ENCODE assay signal across 20 cellular contexts in genomic region chr22:41429946-41430332, GRCh38. TPM values are rescaled to one million over a fixed set of nuclear protein-coding genes. Genes with fewer than 3 reads are reported as not detected.
A peak's percentile ranks its signal among the peaks of the same experiment; 100 is the strongest.
DNase-seq lines count a peak whose midpoint lies in the region; ATAC-seq and TF ChIP-seq lines count a peak whose summit lies in the region.
"Had no signal": no experiment of that assay in that cellular context is flagged by ENCODE, and none has a peak within 500 bp of the region (broad histone marks: within the 10 kb centered on the region; RNA-seq: fewer than 3 reads in every experiment).

No MANE protein-coding gene starts in this region.

- no TSS peak for BruUV-seq in PC-3 (replicated peaks; lab: Mats Ljungman, UMichigan)

- H3K36me3 ChIP-seq in subcutaneous abdominal adipose tissue (ENCODE audit: control insufficient read depth in 5 of 5, insufficient read depth in 5 of 5, low read length in 5 of 5) (peaks cover 0 to 56% (median 28%) of the 10 kb centered on the region in 5 donors), PC-3 (ENCODE audit: low read depth, low read length) (no peaks in the 10 kb centered on the region; the same call in 1 of the 2 replicates)

- intact Hi-C loops in PC-3 (cut with micrococcal nuclease), result no loop called here

- POLR2A ChIA-PET in WTC11 (lab: Charles Lee) (no interaction called here), PC-3 (lab: Charles Lee; ENCODE audit: unreplicated experiment) (no interaction called here)

- H4K20me1 ChIP-seq in PC-3 (ENCODE audit: low read length), result no peaks in the 10 kb centered on the region

- no peaks in the 10 kb centered on the region for H3K9me2 ChIP-seq in PC-3 (replicated peaks; ENCODE audit: low read length)

- ATAC-seq in WTC11, result no peak
- ATAC-seq in PC-3, result no peak
- ATAC-seq: CD8-positive, alpha-beta T cell; HCT116 had no signal

- H3K4me3 Mint-ChIP-seq in WTC11 (no peak overlapping the region), nephron progenitor cell (no peak overlapping the region)
- H3K4me3 Mint-ChIP-seq: CD8-positive, alpha-beta T cell had no signal

- H3F3A ChIP-seq in PC-3 (ENCODE audit: low read length, unreplicated experiment), result no peaks in the 10 kb centered on the region

- DNase-seq in WTC11 (ENCODE audit: low spot score) (no peak), caudate nucleus (lab: John Stamatoyannopoulos, UW) (no peak), nephron progenitor cell (no peak), NCI-H2196 (lab: John Stamatoyannopoulos, UW; ENCODE audit: unreplicated experiment) (no peak), UCSD-AML1 (lab: John Stamatoyannopoulos, UW; ENCODE audit: unreplicated experiment) (no peak), PC-3 (no peak)
- DNase-seq in stimulated activated CD4-positive, alpha-beta T cell treated with anti-CD3 and anti-CD28 coated beads, Interleukin-1b, Interleukin-23, amount 100 ng/mL, for 48 hours, result no peak
- DNase-seq: Caco-2; CD8-positive, alpha-beta T cell; NCI-H1092 treated with DMSO at 0.1 percent for 48 hours; NCI-H1436 treated with DMSO at 0.1 percent for 48 hours; NCI-H1930; NCI-H2107; NCI-H2227 treated with DMSO at 0.1 percent for 48 hours; NCI-H526 treated with DMSO at 0.1 percent for 48 hours; RPMI8226; SHP77 had no signal

- H3K27ac Mint-ChIP-seq in WTC11, result 0 out of 2 replicates have a peak overlapping the region, but pooled peaks have one; percentile 36
- H3K27ac Mint-ChIP-seq in nephron progenitor cell, result peak overlapping the region; percentile 90
- H3K27ac Mint-ChIP-seq: CD8-positive, alpha-beta T cell had no signal

- peaks cover 2% of the 10 kb centered on the region; the same call in 1 of the 2 replicates for H3K36me3 Mint-ChIP-seq in WTC11
- H3K36me3 Mint-ChIP-seq in nephron progenitor cell (ENCODE audit: low read depth), result peaks cover 51% of the 10 kb centered on the region

- H3K9me3 Mint-ChIP-seq in WTC11 (no peaks in the 10 kb centered on the region), nephron progenitor cell (no peaks in the 10 kb centered on the region)
- H3K9me3 Mint-ChIP-seq: CD8-positive, alpha-beta T cell had no signal

- H3K9me3 ChIP-seq in subcutaneous abdominal adipose tissue (ENCODE audit: control insufficient read depth in 5 of 5, low read length in 5 of 5), result no peaks in the 10 kb centered on the region
- H3K9me3 ChIP-seq in PC-3 (ENCODE audit: low read length), result no peaks in the 10 kb centered on the region
- H3K9me3 ChIP-seq: Caco-2 had no signal

- H3K4me3 ChIP-seq in subcutaneous abdominal adipose tissue (ENCODE audit: low read depth in 1 of 5, low read length in 5 of 5) (no peak overlapping the region), PC-3 (ENCODE audit: low read length) (no peak overlapping the region)

- H3K4me1 Mint-ChIP-seq in WTC11 (peaks cover 3% of the 10 kb centered on the region; the same call in 1 of the 2 replicates), nephron progenitor cell (peaks cover 32% of the 10 kb centered on the region)

- TF ChIP-seq CTCF in WTC11 (IDR thresholded peaks at IDR 0.05) (no peak), nephron progenitor cell (IDR thresholded peaks at IDR 0.05) (no peak), PC-3 (conservative IDR thresholded peaks at IDR 0.05; ENCODE audit: low read depth, low read length) (no peak)

- no peak overlapping the region for H3K4me2 ChIP-seq in PC-3 (ENCODE audit: low read length)

- H3K79me2 ChIP-seq in PC-3 (ENCODE audit: low read length), result no peaks in the 10 kb centered on the region

- H3K4me1 ChIP-seq in subcutaneous abdominal adipose tissue (ENCODE audit: control insufficient read depth in 5 of 5, insufficient read depth in 5 of 5, low read length in 5 of 5), result peaks cover 0 to 30% (median 18%) of the 10 kb centered on the region in 5 donors
- H3K4me1 ChIP-seq in PC-3 (ENCODE audit: insufficient read depth, low read length), result no peaks in the 10 kb centered on the region
- H3K4me1 ChIP-seq: Caco-2 had no signal

- H3K27ac ChIP-seq in caudate nucleus (ENCODE audit: low read depth, low read length), result peak overlapping the region; percentile 83
- H3K27ac ChIP-seq in subcutaneous abdominal adipose tissue (ENCODE audit: low read depth, low read length), result peak overlapping the region; percentile 6
- H3K27ac ChIP-seq in PC-3 (ENCODE audit: low read length), result no peak overlapping the region
- H3K27ac ChIP-seq: C4-2B had no signal

- no peak overlapping the region for H2AFZ ChIP-seq in PC-3 (ENCODE audit: low read length)

- no peaks in the 10 kb centered on the region for H3K27me3 ChIP-seq in subcutaneous abdominal adipose tissue (ENCODE audit: control insufficient read depth in 5 of 5, insufficient read depth in 4 of 5, low read length in 5 of 5)
- H3K27me3 ChIP-seq in PC-3 (ENCODE audit: low read length), result no peaks in the 10 kb centered on the region

- CTCF ChIA-PET in WTC11 (lab: Charles Lee), result no interaction called here
- CTCF ChIA-PET in PC-3 (lab: Charles Lee), result no interaction called here

- H3K9ac ChIP-seq in subcutaneous abdominal adipose tissue (ENCODE audit: low read length in 5 of 5) (no peak overlapping the region), PC-3 (ENCODE audit: low read length) (no peak overlapping the region)

- H3K27me3 Mint-ChIP-seq in WTC11 (ENCODE audit: low read depth), result no peaks in the 10 kb centered on the region
- H3K27me3 Mint-ChIP-seq in nephron progenitor cell (ENCODE audit: low read depth, poor library complexity), result no peaks in the 10 kb centered on the region

TF ChIP-seq in WTC11, 78 proteins besides CTCF, POLR2A, EP300 and RAD21:
- TF ChIP-seq TEAD4 (CRISPR knock-in tag; IDR thresholded peaks at IDR 0.05) (no peak), HMGXB4 (CRISPR knock-in tag; IDR thresholded peaks at IDR 0.05) (no peak), ZNF396 (CRISPR knock-in tag; IDR thresholded peaks at IDR 0.05; ENCODE audit: borderline replicate concordance) (no peak), SP1 (CRISPR knock-in tag; conservative IDR thresholded peaks at IDR 0.05) (no peak), NFYB (CRISPR knock-in tag; conservative IDR thresholded peaks at IDR 0.05; ENCODE audit: low read depth) (no peak), ZNF138 (CRISPR knock-in tag; conservative IDR thresholded peaks at IDR 0.05) (no peak), NR3C1 (CRISPR knock-in tag; conservative IDR thresholded peaks at IDR 0.05; ENCODE audit: low read depth) (no peak), GRHL2 (CRISPR knock-in tag; IDR thresholded peaks at IDR 0.05; ENCODE audit: insufficient replicate concordance, severe bottlenecking) (no peak), ZMAT4 (CRISPR knock-in tag; IDR thresholded peaks at IDR 0.05) (no peak), JUN (CRISPR knock-in tag; IDR thresholded peaks at IDR 0.05) (no peak)

RNA-seq across cellular contexts. Expression of gene TOB2, which starts 16.7 kb away (rescaled TPM):
- total RNA-seq in WTC11 (2021), result 46.6 to 52.2 TPM (median 49.4 TPM) in 3 replicates
- 12.8 and 13.5 TPM in 2 replicates for total RNA-seq in PC-3 (2014; rRNA removed)

RNA-seq across cellular contexts. Expression of gene PHF5A, which starts 38.6 kb away (rescaled TPM):
- total RNA-seq in WTC11 (2021) (93.1 to 99.6 TPM (median 97.9 TPM) in 3 replicates), PC-3 (2014; rRNA removed) (76.5 and 80.4 TPM in 2 replicates)

RNA-seq across cellular contexts. Expression of gene ACO2, which starts 39.0 kb away (rescaled TPM):
- total RNA-seq in WTC11 (2021), result 98.3 to 104 TPM (median 99.3 TPM) in 3 replicates
- 118 and 130 TPM in 2 replicates for total RNA-seq in PC-3 (2014; rRNA removed)

RNA-seq across cellular contexts. Expression of gene TEF, which starts 48.2 kb away (rescaled TPM):
- total RNA-seq in WTC11 (2021) (9.8 to 12.0 TPM (median 10.2 TPM) in 3 replicates), PC-3 (2014; rRNA removed) (4.0 TPM in 2 replicates)
